In the genomic region with DNA sequence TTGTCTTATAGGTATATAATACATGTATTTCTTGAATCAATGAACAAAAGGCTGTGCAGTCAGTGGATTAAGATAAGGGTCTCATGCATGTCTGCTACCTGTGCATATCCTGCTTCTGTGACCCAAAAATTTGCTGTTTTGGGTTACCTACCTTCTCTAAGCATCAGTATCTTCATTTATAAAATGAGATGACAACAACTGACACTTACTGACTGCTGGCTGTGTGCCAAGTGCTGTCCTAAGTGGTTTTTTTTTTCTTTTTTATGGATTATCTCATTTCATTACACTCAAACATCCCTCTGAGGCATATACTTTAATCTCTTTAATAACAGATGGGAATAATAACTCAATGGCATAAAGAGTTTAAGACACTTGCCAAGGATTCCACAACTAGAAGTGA, we compare ENCODE assay signal across 12 cellular contexts. TPM values are rescaled to one million over a fixed set of nuclear protein-coding genes. Genes with fewer than 3 reads are reported as not detected.
DNase-seq lines count a peak whose midpoint lies in the region; ATAC-seq and TF ChIP-seq lines count a peak whose summit lies in the region.
"Had no signal": no experiment of that assay in that cellular context is flagged by ENCODE, and none has a peak within 500 bp of the region (broad histone marks: within the 10 kb centered on the region; RNA-seq: fewer than 3 reads in every experiment).

No MANE protein-coding gene starts in this region.

- H3K27me3 ChIP-seq in thyroid gland (no peaks in the 10 kb centered on the region), foreskin keratinocyte (peaks cover 36% of the 10 kb centered on the region)

- H3K27ac ChIP-seq in coronary artery (peak overlapping the region; percentile 74 to 90), thyroid gland (peak overlapping the region; percentile 23 to 100 (median 99)), foreskin keratinocyte (no peak overlapping the region)
- H3K27ac ChIP-seq: 22Rv1 had no signal

- ATAC-seq in mucosa of descending colon (no peak), foreskin keratinocyte (no peak)
- ATAC-seq: GM12878 had no signal

- intact Hi-C loops in mucosa of descending colon (cut with DNase I, micrococcal nuclease) (no loop called here), thyroid gland (cut with DNase I) (loop anchor here (5.0 kb wide), 1 partner anchor 42 kb away; no protein-coding TSS in a partner anchor), posterior cingulate gyrus (cut with DNase I) (no loop called here)

- no peak for TF ChIP-seq CTCF in coronary artery (IDR thresholded peaks at IDR 0.05)
- TF ChIP-seq CTCF in mucosa of descending colon (IDR thresholded peaks at IDR 0.05): no peak
- no peak for TF ChIP-seq CTCF in thyroid gland (IDR thresholded peaks at IDR 0.05)
- TF ChIP-seq CTCF in foreskin keratinocyte (conservative IDR thresholded peaks at IDR 0.05): no peak

- H3K36me3 ChIP-seq in mucosa of descending colon (ENCODE audit: low read depth) (no peaks in the 10 kb centered on the region), thyroid gland (peaks cover 55 to 70% of the 10 kb centered on the region in 2 donors)

- no peaks in the 10 kb centered on the region for H3K9me3 ChIP-seq in mucosa of descending colon
- H3K9me3 ChIP-seq in thyroid gland: no peaks in the 10 kb centered on the region

- peaks cover 5% of the 10 kb centered on the region for H3K4me1 ChIP-seq in mucosa of descending colon (ENCODE audit: low read depth)
- H3K4me1 ChIP-seq in thyroid gland: peaks cover 42 to 46% of the 10 kb centered on the region in 2 donors
- H3K4me1 ChIP-seq in foreskin keratinocyte: no peaks in the 10 kb centered on the region

- TF ChIP-seq POLR2A in thyroid gland (IDR thresholded peaks at IDR 0.05): no peak

- peak overlapping the region; percentile 98 for H3K4me3 ChIP-seq in coronary artery
- H3K4me3 ChIP-seq in mucosa of descending colon: peak overlapping the region; percentile 7
- peak overlapping the region in 2 of 3 donors; percentile 6 to 93 for H3K4me3 ChIP-seq in thyroid gland (replicated peaks in 1 of 3)
- H3K4me3 ChIP-seq: GM12878 had no signal

- DNase-seq in DMS 273 (lab: John Stamatoyannopoulos, UW; ENCODE audit: unreplicated experiment): peak; percentile 11
- no peak for DNase-seq in DMS 273 treated with DMSO at 0.1 percent for 48 hours (lab: John Stamatoyannopoulos, UW)
- DNase-seq in coronary artery (ENCODE audit: low spot score): no peak
- no peak for DNase-seq in mucosa of descending colon
- no peak for DNase-seq in thyroid gland
- no peak for DNase-seq in Kasumi-1 (lab: John Stamatoyannopoulos, UW)
- no peak for DNase-seq in posterior cingulate gyrus
- no peak for DNase-seq in foreskin keratinocyte
- DNase-seq: activated naive CD4-positive, alpha-beta T cell treated with anti-CD3 and anti-CD28 coated beads, Interleukin-2, amount 10 ng/mL, durations not matched to agents 7 days and 5 days; EL had no signal

RNA-seq across cellular contexts. Expression of gene PDK4, which starts 2.1 kb away (rescaled TPM):
- total RNA-seq in mucosa of descending colon (100 to 1,000 TPM in 1 of 3 donors, 10 to 100 TPM in 2; 36.2 to 224 (median 50.6) TPM), thyroid gland (100 to 1,000 TPM in 3 of 4 donors, 10 to 100 TPM in 1; 37.9 to 453 (median 141) TPM), foreskin keratinocyte (not detected in 2 replicates)
- not detected in 2 replicates for polyA plus RNA-seq in foreskin keratinocyte

Comparison
In these comparisons a context has a peak if more than half of its experiments do, and no peak if none do; other contexts are left out.
1. H3K4me3 ChIP-seq: peak in every context shown above with its lines; median percentile 98 in coronary artery; 50 in thyroid gland; 7 in mucosa of descending colon.
2. RNA of gene PDK4, which starts 2.1 kb away (total RNA-seq): 37.9 to 453 TPM in thyroid gland and 36.2 to 224 TPM in mucosa of descending colon; not detected in foreskin keratinocyte; every median in the first group is over 10 times any median in the second.